ENCODE assay signal across 24 cellular contexts in the genomic region with DNA sequence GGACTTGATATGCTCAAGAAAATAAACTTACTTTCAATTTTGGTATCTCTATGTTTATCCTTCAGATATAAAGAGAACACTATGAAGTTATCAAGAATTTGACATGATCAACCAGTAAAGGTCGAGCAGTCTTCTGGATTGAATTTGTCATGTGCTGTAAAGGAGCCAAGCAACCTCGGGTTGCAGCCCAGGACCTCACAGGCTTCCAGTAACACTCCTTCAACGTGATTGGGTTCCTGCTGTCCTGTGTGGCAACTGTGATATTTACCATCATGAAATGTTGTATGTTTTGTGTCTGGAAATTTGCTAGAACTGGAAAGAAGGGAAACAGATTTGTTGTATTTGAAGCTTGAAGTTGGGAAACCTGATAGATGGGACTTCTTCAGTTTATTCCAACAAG. TPM values are rescaled to one million over a fixed set of nuclear protein-coding genes. Genes with fewer than 3 reads are reported as not detected.
DNase-seq lines count a peak whose midpoint lies in the region; ATAC-seq and TF ChIP-seq lines count a peak whose summit lies in the region.
"Had no signal": no experiment of that assay in that cellular context is flagged by ENCODE, and none has a peak within 500 bp of the region (broad histone marks: within the 10 kb centered on the region; RNA-seq: fewer than 3 reads in every experiment).

No MANE protein-coding gene starts in this region.

- H3K18ac ChIP-seq in H9 (ENCODE audit: insufficient read length, low read depth, low read length): no peak overlapping the region

- H2BK5ac ChIP-seq in H9 (ENCODE audit: insufficient read length, low read length): no peak overlapping the region

- no peak overlapping the region for H2BK12ac ChIP-seq in H9 (ENCODE audit: insufficient read length, low read depth, low read length)

- no CpG with 5 or more reads among the region's 3 CpGs for WGBS in H9 (ENCODE audit: extremely low coverage, insufficient read length, low lambda C conversion rate)

- intact Hi-C loops in head of caudate nucleus (cut with DNase I): no loop called here

- no peak overlapping the region for H4K8ac ChIP-seq in H9 (replicated peaks; ENCODE audit: insufficient read length, low read depth, low read length)

- H3K27me3 Mint-ChIP-seq in H9 (ENCODE audit: low read depth): no peaks in the 10 kb centered on the region
- H3K27me3 Mint-ChIP-seq: CD4-positive, CD25-positive, alpha-beta regulatory T cell had no signal

- peak overlapping the region; percentile 42 for H2AFZ ChIP-seq in H9 (ENCODE audit: low read length)
- H2AFZ ChIP-seq: GM23338 had no signal

- ATAC-seq in left lobe of liver: peak; percentile 73
- ATAC-seq: GM23338, HCT116, Right ventricle myocardium inferior had no signal

- H4K20me1 ChIP-seq in H9 (ENCODE audit: control insufficient read depth, insufficient read depth, insufficient read length): no peaks in the 10 kb centered on the region

- H3T11ph ChIP-seq in H9 (ENCODE audit: low read length): no peak overlapping the region

- no peak overlapping the region for H2BK15ac ChIP-seq in H9 (ENCODE audit: low read depth, low read length)

- H3K9me3 Mint-ChIP-seq in H9: no peaks in the 10 kb centered on the region
- H3K9me3 Mint-ChIP-seq: GM23338 had no signal

- no peak overlapping the region for H3K27ac Mint-ChIP-seq in H9
- H3K27ac Mint-ChIP-seq: CD4-positive, CD25-positive, alpha-beta regulatory T cell; GM23338 had no signal

- H3K4me2 ChIP-seq in H9 (ENCODE audit: insufficient read depth, insufficient read length, low read length): no peak overlapping the region
- H3K4me2 ChIP-seq: GM23338, KMS-11 had no signal

- H2BK20ac ChIP-seq in H9 (ENCODE audit: low read depth, low read length, poor library complexity, severe bottlenecking): no peak overlapping the region

- no peaks in the 10 kb centered on the region for H3K9me3 ChIP-seq in H9 (ENCODE audit: control insufficient read depth, low read depth, low read length)

- TF ChIP-seq CTCF in H9 (conservative IDR thresholded peaks at IDR 0.05): no peak
- no peak for TF ChIP-seq CTCF in choroid plexus epithelial cell (conservative IDR thresholded peaks at IDR 0.05; ENCODE audit: low read depth, low read length)

- H3K27ac ChIP-seq in H9 (ENCODE audit: insufficient read length, low read depth, low read length): no peak overlapping the region
- H3K27ac ChIP-seq: KMS-11 had no signal

- peaks cover 0 to 8% (median 4%) of the 10 kb centered on the region in 3 experiments; a peak in 2 of 7 replicates for H3K36me3 Mint-ChIP-seq in H9 (ENCODE audit: insufficient read depth in 1 of 3, low read depth in 3 of 3)
- H3K36me3 Mint-ChIP-seq: CD4-positive, CD25-positive, alpha-beta regulatory T cell had no signal

- H3K4me1 ChIP-seq in H9 (ENCODE audit: insufficient read depth, low read length): no peaks in the 10 kb centered on the region

- H2AK5ac ChIP-seq in H9 (ENCODE audit: insufficient read length, low read length): no peak overlapping the region

- no peak overlapping the region for H3K56ac ChIP-seq in H9 (ENCODE audit: insufficient read length, low read depth, low read length)

- no peaks in the 10 kb centered on the region for H3K23me2 ChIP-seq in H9 (ENCODE audit: insufficient read length, low read depth, low read length, poor library complexity, severe bottlenecking)

- no peak overlapping the region for H3K4me3 Mint-ChIP-seq in H9
- H3K4me3 Mint-ChIP-seq: CD4-positive, CD25-positive, alpha-beta regulatory T cell; GM23338 had no signal

- H3K9ac ChIP-seq in H9 (ENCODE audit: extremely low read depth, insufficient read length, low read length): no peak overlapping the region
- H3K9ac ChIP-seq: KMS-11 had no signal

- no peak overlapping the region for H3K4ac ChIP-seq in H9 (ENCODE audit: low read depth, low read length)

- H3K23ac ChIP-seq in H9 (ENCODE audit: insufficient read length, low read depth, low read length): no peak overlapping the region

- no peak overlapping the region for H3K14ac ChIP-seq in H9 (ENCODE audit: insufficient read depth, low read length)

- H3K79me1 ChIP-seq in H9 (ENCODE audit: insufficient read depth, low read depth, low read length, poor library complexity, severe bottlenecking): no peaks in the 10 kb centered on the region

- H3K4me1 Mint-ChIP-seq in H9: no peaks in the 10 kb centered on the region
- H3K4me1 Mint-ChIP-seq: GM23338 had no signal

- no peaks in the 10 kb centered on the region for H3K27me3 ChIP-seq in H9 (ENCODE audit: insufficient read depth, low read length)

- no peak overlapping the region for H4K91ac ChIP-seq in H9 (ENCODE audit: insufficient read length, low read depth, low read length)

- H4K5ac ChIP-seq in H9 (ENCODE audit: insufficient read length, low read depth, low read length): no peak overlapping the region

- no peaks in the 10 kb centered on the region for H3K79me2 ChIP-seq in H9 (ENCODE audit: insufficient read depth, low read length)

- H3K4me3 ChIP-seq in choroid plexus epithelial cell (ENCODE audit: low read depth, low read length): no peak overlapping the region
- H3K4me3 ChIP-seq: GM23338 had no signal

- no peak for DNase-seq in H9
- DNase-seq in choroid plexus epithelial cell (ENCODE audit: low read depth): peak; percentile 33
- DNase-seq in left lobe of liver (ENCODE audit: low spot score): no peak
- no peak for DNase-seq in UCSD-AML1 (lab: John Stamatoyannopoulos, UW; ENCODE audit: unreplicated experiment)
- DNase-seq in COLO829 (ENCODE audit: low spot score): no peak
- no peak for DNase-seq in head of caudate nucleus
- DNase-seq in NCI-H510A (lab: John Stamatoyannopoulos, UW): no peak
- DNase-seq: CD4-positive, CD25-positive, alpha-beta regulatory T cell; COR-L47; DMS 273 treated with DMSO at 0.1 percent for 48 hours; DMS79 treated with DMSO at 0.1 percent for 48 hours; NCI-H1105; NCI-H146; NCI-H2029 treated with DMSO at 0.1 percent for 48 hours; NCI-H226; NCI-H524; NCI-H774; OCI-M1 had no signal

- no peak overlapping the region for H2BK120ac ChIP-seq in H9 (ENCODE audit: low read depth, low read length, poor library complexity, severe bottlenecking)

RNA-seq across cellular contexts. Expression of a gene that starts 52.0 kb away (rescaled TPM):
- total RNA-seq in H9 (2021) (not detected in 2 replicates), left lobe of liver (218 TPM)
- total RNA-seq: A673; CD4-positive, CD25-positive, alpha-beta regulatory T cell; GM23338; HT1080; Right ventricle myocardium inferior had no signal

Comparison
In these comparisons a context has a peak if more than half of its experiments do, and no peak if none do; other contexts are left out.
1. RNA of a gene that starts 52.0 kb away (total RNA-seq): 218 TPM in left lobe of liver (single experiment); not detected in H9; every median in the first group is over 100 times any median in the second.